In genomic region chr5:138337685-138338410, GRCh38 we compare ENCODE assay signal across 8 cellular contexts. TPM values are rescaled to one million over a fixed set of nuclear protein-coding genes. Genes with fewer than 3 reads are reported as not detected.
DNase-seq lines count a peak whose midpoint lies in the region; ATAC-seq and TF ChIP-seq lines count a peak whose summit lies in the region.

Gene FAM53C, plus strand, starts transcription at chr5:138338266. Its CDS starts 3,070 bp downstream, at chr5:138341336.

- no peaks in the 10 kb centered on the region for H3K27me3 ChIP-seq in neural cell (ENCODE audit: insufficient read depth, low read depth, low read length)

- H3K27ac Mint-ChIP-seq in stimulated activated naive CD8-positive, alpha-beta T cell treated with anti-CD3 and anti-CD28 coated beads, Interleukin-15, amount 100 ng/mL, for 72 hours, result peak within 1 kb of the TSS; percentile 96 to 100

- peak; percentile 93 for ATAC-seq in stimulated activated naive CD8-positive, alpha-beta T cell treated with anti-CD3 and anti-CD28 coated beads, Interleukin-15, amount 100 ng/mL, for 72 hours

- peak within 1 kb of the TSS; percentile 94 for H3K4me2 ChIP-seq in neural cell (ENCODE audit: low read length)

- H3K36me3 ChIP-seq in neural cell (ENCODE audit: insufficient read depth, low read length), result no peaks in the 10 kb centered on the region

- no peaks in the 10 kb centered on the region for H3K9me2 ChIP-seq in neural cell (ENCODE audit: insufficient read depth, low read length)

- peak; percentile 93 for DNase-seq in EL
- DNase-seq in GOT3 (lab: John Stamatoyannopoulos, UW), result peak; percentile 93
- peak; percentile 94 for DNase-seq in LoVo (ENCODE audit: low spot score)
- DNase-seq in SHP77 treated with DMSO at 0.1 percent for 48 hours (lab: John Stamatoyannopoulos, UW), result peak; percentile 84
- peak; percentile 96 for DNase-seq in activated effector memory CD4-positive, alpha-beta T cell treated with anti-CD3 and anti-CD28 coated beads, Interleukin-2, amount 50 U/mL, for 16 hours
- DNase-seq in fibroblast of the aortic adventitia (ENCODE audit: low read depth), result peak; percentile 95
- peak; percentile 97 to 99 for DNase-seq in stimulated activated naive CD8-positive, alpha-beta T cell treated with anti-CD3 and anti-CD28 coated beads, Interleukin-15, amount 100 ng/mL, for 72 hours

- peaks cover 54% of the 10 kb centered on the region for H3K4me1 Mint-ChIP-seq in stimulated activated naive CD8-positive, alpha-beta T cell treated with anti-CD3 and anti-CD28 coated beads, Interleukin-15, amount 100 ng/mL, for 72 hours

- H3K79me2 ChIP-seq in neural cell (replicated peaks; ENCODE audit: insufficient read depth, low read length), result peaks cover 40% of the 10 kb centered on the region

- TF ChIP-seq EP300 in neural cell (conservative IDR thresholded peaks at IDR 0.05; ENCODE audit: poor library complexity, severe bottlenecking), result no peak

- peak; percentile 26 for TF ChIP-seq RAD21 in neural cell (conservative IDR thresholded peaks at IDR 0.05)

- H3K27ac ChIP-seq in neural cell (ENCODE audit: low read length), result peak within 1 kb of the TSS; percentile 92

- no peaks in the 10 kb centered on the region for H3K9me3 ChIP-seq in neural cell (ENCODE audit: low read length)

- H3K4me3 ChIP-seq in fibroblast of the aortic adventitia (ENCODE audit: low read depth, low read length), result peak within 1 kb of the TSS; percentile 95
- peak within 1 kb of the TSS; percentile 96 for H3K4me3 ChIP-seq in neural cell (ENCODE audit: low read length)

- H2AFZ ChIP-seq in neural cell (ENCODE audit: low read depth, low read length), result peak within 1 kb of the TSS; percentile 96

- no peak for TF ChIP-seq CTCF in fibroblast of the aortic adventitia (IDR thresholded peaks at IDR 0.05; ENCODE audit: insufficient read depth, low read length)
- TF ChIP-seq CTCF in neural cell (IDR thresholded peaks at IDR 0.05; ENCODE audit: poor library complexity, severe bottlenecking), result peak; percentile 41

- no peaks in the 10 kb centered on the region for H3K9me3 Mint-ChIP-seq in stimulated activated naive CD8-positive, alpha-beta T cell treated with anti-CD3 and anti-CD28 coated beads, Interleukin-15, amount 100 ng/mL, for 72 hours

- H3F3A ChIP-seq in neural cell (ENCODE audit: insufficient read depth, low read length, poor library complexity, severe bottlenecking), result no peaks in the 10 kb centered on the region

- peak within 1 kb of the TSS; percentile 87 to 97 for H3K4me3 Mint-ChIP-seq in stimulated activated naive CD8-positive, alpha-beta T cell treated with anti-CD3 and anti-CD28 coated beads, Interleukin-15, amount 100 ng/mL, for 72 hours

- no peaks in the 10 kb centered on the region for H3K27me3 Mint-ChIP-seq in stimulated activated naive CD8-positive, alpha-beta T cell treated with anti-CD3 and anti-CD28 coated beads, Interleukin-15, amount 100 ng/mL, for 72 hours

- H3K9ac ChIP-seq in neural cell (ENCODE audit: low read length), result peak within 1 kb of the TSS; percentile 99

- H4K20me1 ChIP-seq in neural cell (ENCODE audit: insufficient read depth), result no peaks in the 10 kb centered on the region

TF ChIP-seq in neural cell, 6 proteins besides CTCF, POLR2A, EP300 and RAD21:
- TF ChIP-seq REST (IDR thresholded peaks at IDR 0.05; ENCODE audit: borderline replicate concordance), result peak; percentile 98
- TF ChIP-seq EZH2 (IDR thresholded peaks at IDR 0.05; ENCODE audit: borderline replicate concordance, insufficient read depth, low read length, poor library complexity, severe bottlenecking), result no peak
- peak; percentile 44 for TF ChIP-seq MXI1 (conservative IDR thresholded peaks at IDR 0.05; ENCODE audit: poor library complexity, severe bottlenecking)
- TF ChIP-seq POLR2AphosphoS5 (IDR thresholded peaks at IDR 0.05), result peak; percentile 99
- TF ChIP-seq SMC3 (conservative IDR thresholded peaks at IDR 0.05; ENCODE audit: poor library complexity), result no peak
- peak; percentile 99 for TF ChIP-seq TAF1 (IDR thresholded peaks at IDR 0.05; ENCODE audit: low read depth)

RNA-seq across cellular contexts. Expression of gene FAM53C, which starts in this region (rescaled TPM):
- 16.4 and 25.6 TPM in 2 replicates for total RNA-seq in fibroblast of the aortic adventitia (ENCODE audit: low replicate concordance)
- 44.2 and 52.1 TPM in 2 replicates for polyA plus RNA-seq in neural cell
- 50.7 and 58.4 TPM in 2 replicates for polyA minus RNA-seq in neural cell

Comparison
In these comparisons a context has a peak if more than half of its experiments do, and no peak if none do; other contexts are left out.
1. Peak in every context shown above with its lines: DNase-seq, ATAC-seq, H3K4me3 ChIP-seq and H3K27ac ChIP-seq.